1 cellular context compared by ENCODE assay signal in the genomic region with DNA sequence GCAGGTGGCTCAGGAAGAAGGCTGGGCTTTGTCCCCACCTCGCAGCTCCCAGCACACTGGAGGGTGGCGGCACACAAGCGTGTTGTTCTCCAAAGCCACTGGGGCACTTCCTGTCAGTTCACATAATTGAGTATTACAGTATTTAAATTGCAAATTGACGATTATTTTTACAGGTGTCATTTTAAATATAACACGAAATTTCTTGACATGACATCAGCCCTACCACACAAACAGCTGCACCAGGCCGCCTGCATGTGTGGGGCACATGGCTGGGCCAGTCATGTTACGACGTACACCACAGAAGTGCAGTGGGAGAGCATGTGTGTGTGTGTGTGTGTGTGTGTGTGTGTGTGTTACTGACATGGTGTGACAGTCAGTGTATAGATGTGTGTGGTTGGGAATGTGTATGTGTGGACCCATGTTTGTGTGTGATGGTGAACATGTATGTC.
TF ChIP-seq lines count a peak whose summit lies in the region.

No MANE protein-coding gene starts in this region.

TF ChIP-seq in H1, 55 proteins besides CTCF, POLR2A, EP300 and RAD21:
- TF ChIP-seq ASH2L (IDR thresholded peaks at IDR 0.05; ENCODE audit: low read length) (no peak), SIN3A (conservative IDR thresholded peaks at IDR 0.05 in 1 of 2, IDR thresholded peaks at IDR 0.05 in 1 of 2; ENCODE audit: low read depth in 1 of 2, low read length in 2 of 2) (no peak), CBX8 (IDR thresholded peaks at IDR 0.05; ENCODE audit: borderline replicate concordance, low read depth, low read length) (no peak), EGR1 (IDR thresholded peaks at IDR 0.05; ENCODE audit: borderline replicate concordance, low read depth, low read length) (no peak), POLR2AphosphoS5 (IDR thresholded peaks at IDR 0.05; ENCODE audit: low read depth, low read length) (no peak), CREB1 (IDR thresholded peaks at IDR 0.05) (no peak), BRCA1 (IDR thresholded peaks at IDR 0.05; ENCODE audit: low read depth, low read length) (no peak), RXRA (IDR thresholded peaks at IDR 0.05; ENCODE audit: insufficient read depth, low read depth, low read length) (no peak), BACH1 (IDR thresholded peaks at IDR 0.05; ENCODE audit: low read length) (no peak), KDM5A (IDR thresholded peaks at IDR 0.05; ENCODE audit: low read length) (no peak), TCF12 (IDR thresholded peaks at IDR 0.05; ENCODE audit: low read depth, low read length) (no peak), GABPA (IDR thresholded peaks at IDR 0.05; ENCODE audit: borderline replicate concordance, insufficient read depth, low read length) (no peak), SRF (IDR thresholded peaks at IDR 0.05; ENCODE audit: low read depth, low read length) (no peak), TBP (IDR thresholded peaks at IDR 0.05; ENCODE audit: low read depth, low read length) (no peak)
- TF ChIP-seq, protein P1, sequence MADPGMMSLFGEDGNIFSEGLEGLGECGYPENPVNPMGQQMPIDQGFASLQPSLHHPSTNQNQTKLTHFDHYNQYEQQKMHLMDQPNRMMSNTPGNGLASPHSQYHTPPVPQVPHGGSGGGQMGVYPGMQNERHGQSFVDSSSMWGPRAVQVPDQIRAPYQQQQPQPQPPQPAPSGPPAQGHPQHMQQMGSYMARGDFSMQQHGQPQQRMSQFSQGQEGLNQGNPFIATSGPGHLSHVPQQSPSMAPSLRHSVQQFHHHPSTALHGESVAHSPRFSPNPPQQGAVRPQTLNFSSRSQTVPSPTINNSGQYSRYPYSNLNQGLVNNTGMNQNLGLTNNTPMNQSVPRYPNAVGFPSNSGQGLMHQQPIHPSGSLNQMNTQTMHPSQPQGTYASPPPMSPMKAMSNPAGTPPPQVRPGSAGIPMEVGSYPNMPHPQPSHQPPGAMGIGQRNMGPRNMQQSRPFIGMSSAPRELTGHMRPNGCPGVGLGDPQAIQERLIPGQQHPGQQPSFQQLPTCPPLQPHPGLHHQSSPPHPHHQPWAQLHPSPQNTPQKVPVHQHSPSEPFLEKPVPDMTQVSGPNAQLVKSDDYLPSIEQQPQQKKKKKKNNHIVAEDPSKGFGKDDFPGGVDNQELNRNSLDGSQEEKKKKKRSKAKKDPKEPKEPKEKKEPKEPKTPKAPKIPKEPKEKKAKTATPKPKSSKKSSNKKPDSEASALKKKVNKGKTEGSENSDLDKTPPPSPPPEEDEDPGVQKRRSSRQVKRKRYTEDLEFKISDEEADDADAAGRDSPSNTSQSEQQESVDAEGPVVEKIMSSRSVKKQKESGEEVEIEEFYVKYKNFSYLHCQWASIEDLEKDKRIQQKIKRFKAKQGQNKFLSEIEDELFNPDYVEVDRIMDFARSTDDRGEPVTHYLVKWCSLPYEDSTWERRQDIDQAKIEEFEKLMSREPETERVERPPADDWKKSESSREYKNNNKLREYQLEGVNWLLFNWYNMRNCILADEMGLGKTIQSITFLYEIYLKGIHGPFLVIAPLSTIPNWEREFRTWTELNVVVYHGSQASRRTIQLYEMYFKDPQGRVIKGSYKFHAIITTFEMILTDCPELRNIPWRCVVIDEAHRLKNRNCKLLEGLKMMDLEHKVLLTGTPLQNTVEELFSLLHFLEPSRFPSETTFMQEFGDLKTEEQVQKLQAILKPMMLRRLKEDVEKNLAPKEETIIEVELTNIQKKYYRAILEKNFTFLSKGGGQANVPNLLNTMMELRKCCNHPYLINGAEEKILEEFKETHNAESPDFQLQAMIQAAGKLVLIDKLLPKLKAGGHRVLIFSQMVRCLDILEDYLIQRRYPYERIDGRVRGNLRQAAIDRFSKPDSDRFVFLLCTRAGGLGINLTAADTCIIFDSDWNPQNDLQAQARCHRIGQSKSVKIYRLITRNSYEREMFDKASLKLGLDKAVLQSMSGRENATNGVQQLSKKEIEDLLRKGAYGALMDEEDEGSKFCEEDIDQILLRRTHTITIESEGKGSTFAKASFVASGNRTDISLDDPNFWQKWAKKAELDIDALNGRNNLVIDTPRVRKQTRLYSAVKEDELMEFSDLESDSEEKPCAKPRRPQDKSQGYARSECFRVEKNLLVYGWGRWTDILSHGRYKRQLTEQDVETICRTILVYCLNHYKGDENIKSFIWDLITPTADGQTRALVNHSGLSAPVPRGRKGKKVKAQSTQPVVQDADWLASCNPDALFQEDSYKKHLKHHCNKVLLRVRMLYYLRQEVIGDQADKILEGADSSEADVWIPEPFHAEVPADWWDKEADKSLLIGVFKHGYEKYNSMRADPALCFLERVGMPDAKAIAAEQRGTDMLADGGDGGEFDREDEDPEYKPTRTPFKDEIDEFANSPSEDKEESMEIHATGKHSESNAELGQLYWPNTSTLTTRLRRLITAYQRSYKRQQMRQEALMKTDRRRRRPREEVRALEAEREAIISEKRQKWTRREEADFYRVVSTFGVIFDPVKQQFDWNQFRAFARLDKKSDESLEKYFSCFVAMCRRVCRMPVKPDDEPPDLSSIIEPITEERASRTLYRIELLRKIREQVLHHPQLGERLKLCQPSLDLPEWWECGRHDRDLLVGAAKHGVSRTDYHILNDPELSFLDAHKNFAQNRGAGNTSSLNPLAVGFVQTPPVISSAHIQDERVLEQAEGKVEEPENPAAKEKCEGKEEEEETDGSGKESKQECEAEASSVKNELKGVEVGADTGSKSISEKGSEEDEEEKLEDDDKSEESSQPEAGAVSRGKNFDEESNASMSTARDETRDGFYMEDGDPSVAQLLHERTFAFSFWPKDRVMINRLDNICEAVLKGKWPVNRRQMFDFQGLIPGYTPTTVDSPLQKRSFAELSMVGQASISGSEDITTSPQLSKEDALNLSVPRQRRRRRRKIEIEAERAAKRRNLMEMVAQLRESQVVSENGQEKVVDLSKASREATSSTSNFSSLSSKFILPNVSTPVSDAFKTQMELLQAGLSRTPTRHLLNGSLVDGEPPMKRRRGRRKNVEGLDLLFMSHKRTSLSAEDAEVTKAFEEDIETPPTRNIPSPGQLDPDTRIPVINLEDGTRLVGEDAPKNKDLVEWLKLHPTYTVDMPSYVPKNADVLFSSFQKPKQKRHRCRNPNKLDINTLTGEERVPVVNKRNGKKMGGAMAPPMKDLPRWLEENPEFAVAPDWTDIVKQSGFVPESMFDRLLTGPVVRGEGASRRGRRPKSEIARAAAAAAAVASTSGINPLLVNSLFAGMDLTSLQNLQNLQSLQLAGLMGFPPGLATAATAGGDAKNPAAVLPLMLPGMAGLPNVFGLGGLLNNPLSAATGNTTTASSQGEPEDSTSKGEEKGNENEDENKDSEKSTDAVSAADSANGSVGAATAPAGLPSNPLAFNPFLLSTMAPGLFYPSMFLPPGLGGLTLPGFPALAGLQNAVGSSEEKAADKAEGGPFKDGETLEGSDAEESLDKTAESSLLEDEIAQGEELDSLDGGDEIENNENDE (IDR thresholded peaks at IDR 0.05; ENCODE audit: insufficient replicate concordance, low read length) = no peak
- TF ChIP-seq, protein P2, sequence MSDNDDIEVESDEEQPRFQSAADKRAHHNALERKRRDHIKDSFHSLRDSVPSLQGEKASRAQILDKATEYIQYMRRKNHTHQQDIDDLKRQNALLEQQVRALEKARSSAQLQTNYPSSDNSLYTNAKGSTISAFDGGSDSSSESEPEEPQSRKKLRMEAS (IDR thresholded peaks at IDR 0.05) = no peak
- TF ChIP-seq, protein P3, sequence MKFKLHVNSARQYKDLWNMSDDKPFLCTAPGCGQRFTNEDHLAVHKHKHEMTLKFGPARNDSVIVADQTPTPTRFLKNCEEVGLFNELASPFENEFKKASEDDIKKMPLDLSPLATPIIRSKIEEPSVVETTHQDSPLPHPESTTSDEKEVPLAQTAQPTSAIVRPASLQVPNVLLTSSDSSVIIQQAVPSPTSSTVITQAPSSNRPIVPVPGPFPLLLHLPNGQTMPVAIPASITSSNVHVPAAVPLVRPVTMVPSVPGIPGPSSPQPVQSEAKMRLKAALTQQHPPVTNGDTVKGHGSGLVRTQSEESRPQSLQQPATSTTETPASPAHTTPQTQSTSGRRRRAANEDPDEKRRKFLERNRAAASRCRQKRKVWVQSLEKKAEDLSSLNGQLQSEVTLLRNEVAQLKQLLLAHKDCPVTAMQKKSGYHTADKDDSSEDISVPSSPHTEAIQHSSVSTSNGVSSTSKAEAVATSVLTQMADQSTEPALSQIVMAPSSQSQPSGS (IDR thresholded peaks at IDR 0.05; ENCODE audit: low read length) = no peak
